In genomic region chr1:230831706-230832105, GRCh38 we compare ENCODE assay signal across 24 cellular contexts. TPM values are rescaled to one million over a fixed set of nuclear protein-coding genes. Genes with fewer than 3 reads are reported as not detected.
DNase-seq lines count a peak whose midpoint lies in the region; ATAC-seq and TF ChIP-seq lines count a peak whose summit lies in the region.
"Had no signal": no experiment of that assay in that cellular context is flagged by ENCODE, and none has a peak within 500 bp of the region (broad histone marks: within the 10 kb centered on the region; RNA-seq: fewer than 3 reads in every experiment).

No MANE protein-coding gene starts in this region.

- H3K4me3 Mint-ChIP-seq in nephron: no peak overlapping the region
- H3K4me3 Mint-ChIP-seq in activated naive CD8-positive, alpha-beta T cell treated with anti-CD3 and anti-CD28 coated beads, Interleukin-2, amount 50 U/mL, for 24 hours: no peak overlapping the region
- H3K4me3 Mint-ChIP-seq: CD4-positive, alpha-beta memory T cell had no signal

- H3K36me3 ChIP-seq in right atrium auricular region (peaks cover 3% of the 10 kb centered on the region), heart left ventricle (peaks cover 0 to 3% (median 0%) of the 10 kb centered on the region in 9 donors)
- H3K36me3 ChIP-seq: Peyer's patch had no signal

- H3K4me1 ChIP-seq in right atrium auricular region (peaks cover 0 to 35% of the 10 kb centered on the region in 2 donors), heart left ventricle (peaks cover 0 to 52% (median 23%) of the 10 kb centered on the region in 12 donors)
- H3K4me1 ChIP-seq: Peyer's patch had no signal

- H3K27ac ChIP-seq in right atrium auricular region: no peak overlapping the region
- no peak overlapping the region for H3K27ac ChIP-seq in heart left ventricle
- H3K27ac ChIP-seq: 22Rv1; BLaER1 treated with 17β-estradiol and CSF1 and Interleukin-3, amounts not matched to agents 10 nM and 100 nM; KMS-11; Peyer's patch had no signal

- H3K27ac Mint-ChIP-seq in nephron: peak overlapping the region; percentile 77 to 89 (median 77)
- no peak overlapping the region for H3K27ac Mint-ChIP-seq in activated naive CD8-positive, alpha-beta T cell treated with anti-CD3 and anti-CD28 coated beads, Interleukin-2, amount 50 U/mL, for 24 hours
- H3K27ac Mint-ChIP-seq: CD4-positive, alpha-beta memory T cell had no signal

- H3K36me3 Mint-ChIP-seq in nephron (ENCODE audit: low read depth): peaks cover 25% of the 10 kb centered on the region
- no peaks in the 10 kb centered on the region for H3K36me3 Mint-ChIP-seq in activated naive CD8-positive, alpha-beta T cell treated with anti-CD3 and anti-CD28 coated beads, Interleukin-2, amount 50 U/mL, for 24 hours (ENCODE audit: low read depth)
- H3K36me3 Mint-ChIP-seq: CD4-positive, alpha-beta memory T cell had no signal

- DNase-seq in right atrium auricular region (ENCODE audit: low spot score): peak; percentile 11
- no peak for DNase-seq in heart left ventricle
- DNase-seq in fibroblast of mammary gland (ENCODE audit: low read depth): peak; percentile 49
- DNase-seq in cerebellar nuclear complex (lab: John Stamatoyannopoulos, UW): no peak
- no peak for DNase-seq in activated naive CD8-positive, alpha-beta T cell treated with anti-CD3 and anti-CD28 coated beads, Interleukin-2, amount 50 U/mL, for 24 hours
- no peak for DNase-seq in NCI-H2196 (lab: John Stamatoyannopoulos, UW; ENCODE audit: unreplicated experiment)
- DNase-seq: ACHN; CD4-positive, alpha-beta memory T cell; DMS153; GOT3; HCEC 1CT; IMR-90; NCI-H1092 treated with DMSO at 0.1 percent for 48 hours; NCI-H1436 treated with DMSO at 0.1 percent for 48 hours; NCI-H2029; NCI-H226; NCI-H524; NCI-H774; Peyer's patch had no signal

- H3K27me3 ChIP-seq in right atrium auricular region (no peaks in the 10 kb centered on the region), heart left ventricle (no peaks in the 10 kb centered on the region)
- H3K27me3 ChIP-seq: BLaER1 treated with 17β-estradiol and CSF1 and Interleukin-3, amounts not matched to agents 10 nM and 100 nM; Peyer's patch had no signal

- no peak overlapping the region for H3K4me3 ChIP-seq in right atrium auricular region
- no peak overlapping the region for H3K4me3 ChIP-seq in heart left ventricle
- H3K4me3 ChIP-seq in fibroblast of mammary gland (ENCODE audit: control insufficient read depth, low read depth, low read length): no peak overlapping the region
- H3K4me3 ChIP-seq: BLaER1 treated with 17β-estradiol and CSF1 and Interleukin-3, amounts not matched to agents 10 nM and 100 nM; Peyer's patch had no signal

- peaks cover 18% of the 10 kb centered on the region for H3K9me3 Mint-ChIP-seq in nephron
- no peaks in the 10 kb centered on the region for H3K9me3 Mint-ChIP-seq in activated naive CD8-positive, alpha-beta T cell treated with anti-CD3 and anti-CD28 coated beads, Interleukin-2, amount 50 U/mL, for 24 hours

- TF ChIP-seq CTCF in right atrium auricular region (IDR thresholded peaks at IDR 0.05) (no peak), heart left ventricle (IDR thresholded peaks at IDR 0.05) (no peak), fibroblast of mammary gland (conservative IDR thresholded peaks at IDR 0.05; ENCODE audit: control insufficient read depth, insufficient read depth, low read depth, low read length) (no peak), nephron (IDR thresholded peaks at IDR 0.05; ENCODE audit: unreplicated experiment in 3 of 3) (no peak)

- no peak for TF ChIP-seq POLR2A in heart left ventricle (IDR thresholded peaks at IDR 0.05)

- peaks cover 64% of the 10 kb centered on the region for H3K4me1 Mint-ChIP-seq in nephron
- no peaks in the 10 kb centered on the region for H3K4me1 Mint-ChIP-seq in activated naive CD8-positive, alpha-beta T cell treated with anti-CD3 and anti-CD28 coated beads, Interleukin-2, amount 50 U/mL, for 24 hours
- H3K4me1 Mint-ChIP-seq: CD4-positive, alpha-beta memory T cell had no signal

- no peaks in the 10 kb centered on the region for H3K9me3 ChIP-seq in right atrium auricular region
- no peaks in the 10 kb centered on the region for H3K9me3 ChIP-seq in heart left ventricle
- H3K9me3 ChIP-seq: Peyer's patch had no signal

- intact Hi-C loops in heart left ventricle (cut with DNase I): no loop called here

- no peaks in the 10 kb centered on the region for H3K27me3 Mint-ChIP-seq in nephron (ENCODE audit: low read depth)
- peaks cover 4% of the 10 kb centered on the region for H3K27me3 Mint-ChIP-seq in activated naive CD8-positive, alpha-beta T cell treated with anti-CD3 and anti-CD28 coated beads, Interleukin-2, amount 50 U/mL, for 24 hours

- ATAC-seq in heart left ventricle (no peak), GM21526 (IDR thresholded peaks at IDR 0.05; ENCODE audit: low FRiP score, unreplicated experiment) (no peak)
- no peak for ATAC-seq in activated naive CD8-positive, alpha-beta T cell treated with anti-CD3 and anti-CD28 coated beads, Interleukin-2, amount 50 U/mL, for 24 hours

RNA-seq across cellular contexts. Expression of gene C1orf198, which starts 36.6 kb away (rescaled TPM):
- 100 to 1,000 TPM in 1 of 2 donors, 10 to 100 TPM in 1; 86.1 to 115 TPM for total RNA-seq in right atrium auricular region
- 100 to 1,000 TPM in 1 of 9 donors, 10 to 100 TPM in 8; 29.7 to 145 (median 63.8) TPM for total RNA-seq in heart left ventricle
- 10 to 100 TPM; 23.1 to 72.8 TPM for polyA plus RNA-seq in heart left ventricle

Comparison
In these comparisons a context has a peak if more than half of its experiments do, and no peak if none do; other contexts are left out.
1. DNase-seq: peak in right atrium auricular region (single experiment) and fibroblast of mammary gland (single experiment); none in heart left ventricle (0 of 5), cerebellar nuclear complex (0 of 2), activated naive CD8-positive, alpha-beta T cell treated with anti-CD3 and anti-CD28 coated beads, Interleukin-2, amount 50 U/mL, for 24 hours (single experiment) and NCI-H2196 (single experiment).